Comparison of ENCODE assay signal across 13 cellular contexts in genomic region chr9:35859310-35859994, GRCh38. TPM values are rescaled to one million over a fixed set of nuclear protein-coding genes. Genes with fewer than 3 reads are reported as not detected.
DNase-seq lines count a peak whose midpoint lies in the region; ATAC-seq, FAIRE-seq and TF ChIP-seq lines count a peak whose summit lies in the region.
"Had no signal": no experiment of that assay in that cellular context is flagged by ENCODE, and none has a peak within 500 bp of the region (broad histone marks: within the 10 kb centered on the region; RNA-seq: fewer than 3 reads in every experiment).

No MANE protein-coding gene starts in this region.

- H3K27me3 ChIP-seq in H7 (ENCODE audit: control insufficient read depth, insufficient read depth, low read length) (peaks cover 2% of the 10 kb centered on the region; the same call in 1 of the 2 replicates), lung (ENCODE audit: control insufficient read depth, insufficient read depth) (no peaks in the 10 kb centered on the region)
- H3K27me3 ChIP-seq: right lobe of liver had no signal

- H3K4me3 ChIP-seq in AG10803 (ENCODE audit: low read length) (no peak overlapping the region), H7 (ENCODE audit: insufficient read depth, low read depth, low read length) (no peak overlapping the region), lung (no peak overlapping the region)
- H3K4me3 ChIP-seq: right lobe of liver, SK-N-MC, suprapubic skin had no signal

- TF ChIP-seq CTCF in AG10803 (conservative IDR thresholded peaks at IDR 0.05; ENCODE audit: low read length), result no peak
- TF ChIP-seq CTCF in lung (IDR thresholded peaks at IDR 0.05; ENCODE audit: control extremely low read depth, extremely low read depth), result no peak

- no peak for ATAC-seq in activated CD8-positive, alpha-beta memory T cell treated with anti-CD3 and anti-CD28 coated beads, Interleukin-2, amount 10 ng/mL, durations not matched to agents 7 days and 5 days
- no peak for ATAC-seq in lung (ENCODE audit: insufficient read depth, low FRiP score)
- ATAC-seq in HG02798 (IDR thresholded peaks at IDR 0.05; ENCODE audit: poor library complexity, unreplicated experiment), result no peak

- no peaks in the 10 kb centered on the region for H3K9me3 ChIP-seq in lung (ENCODE audit: control insufficient read depth in 2 of 2, insufficient read depth in 1 of 2, low read length in 1 of 2)
- H3K9me3 ChIP-seq: right lobe of liver, suprapubic skin had no signal

- H3K36me3 ChIP-seq in H7 (replicated peaks; ENCODE audit: control insufficient read depth, insufficient read depth, low read length), result no peaks in the 10 kb centered on the region
- no peaks in the 10 kb centered on the region for H3K36me3 ChIP-seq in lung (ENCODE audit: control insufficient read depth in 2 of 2, insufficient read depth in 2 of 2, low read length in 2 of 2)
- H3K36me3 ChIP-seq: right lobe of liver, suprapubic skin had no signal

- H3K27me3 Mint-ChIP-seq in activated CD8-positive, alpha-beta memory T cell treated with anti-CD3 and anti-CD28 coated beads, Interleukin-2, amount 10 ng/mL, durations not matched to agents 7 days and 5 days, result no peaks in the 10 kb centered on the region

- H3K4me1 Mint-ChIP-seq in activated CD8-positive, alpha-beta memory T cell treated with anti-CD3 and anti-CD28 coated beads, Interleukin-2, amount 10 ng/mL, durations not matched to agents 7 days and 5 days, result no peaks in the 10 kb centered on the region
- H3K4me1 Mint-ChIP-seq: activated naive CD8-positive, alpha-beta T cell treated with anti-CD3 and anti-CD28 coated beads, Interleukin-2, amount 10 ng/mL, durations not matched to agents 7 days and 5 days had no signal

- no peaks in the 10 kb centered on the region for H3K9me3 Mint-ChIP-seq in activated CD8-positive, alpha-beta memory T cell treated with anti-CD3 and anti-CD28 coated beads, Interleukin-2, amount 10 ng/mL, durations not matched to agents 7 days and 5 days (ENCODE audit: low read depth)
- H3K9me3 Mint-ChIP-seq: activated naive CD8-positive, alpha-beta T cell treated with anti-CD3 and anti-CD28 coated beads, Interleukin-2, amount 10 ng/mL, durations not matched to agents 7 days and 5 days had no signal

- H3K36me3 Mint-ChIP-seq in activated CD8-positive, alpha-beta memory T cell treated with anti-CD3 and anti-CD28 coated beads, Interleukin-2, amount 10 ng/mL, durations not matched to agents 7 days and 5 days, result no peaks in the 10 kb centered on the region
- H3K36me3 Mint-ChIP-seq: activated naive CD8-positive, alpha-beta T cell treated with anti-CD3 and anti-CD28 coated beads, Interleukin-2, amount 10 ng/mL, durations not matched to agents 7 days and 5 days had no signal

- H3K4me3 Mint-ChIP-seq in activated CD8-positive, alpha-beta memory T cell treated with anti-CD3 and anti-CD28 coated beads, Interleukin-2, amount 10 ng/mL, durations not matched to agents 7 days and 5 days, result no peak overlapping the region
- H3K4me3 Mint-ChIP-seq: activated naive CD8-positive, alpha-beta T cell treated with anti-CD3 and anti-CD28 coated beads, Interleukin-2, amount 10 ng/mL, durations not matched to agents 7 days and 5 days had no signal

- H3K27ac Mint-ChIP-seq in activated CD8-positive, alpha-beta memory T cell treated with anti-CD3 and anti-CD28 coated beads, Interleukin-2, amount 10 ng/mL, durations not matched to agents 7 days and 5 days, result no peak overlapping the region
- H3K27ac Mint-ChIP-seq: activated naive CD8-positive, alpha-beta T cell treated with anti-CD3 and anti-CD28 coated beads, Interleukin-2, amount 10 ng/mL, durations not matched to agents 7 days and 5 days had no signal

- DNase-seq in AG10803 (ENCODE audit: low read depth) (peak; percentile 20), H7 (peak; percentile 30), lung (ENCODE audit: low spot score) (peak; percentile 29), H54 (ENCODE audit: insufficient read length, low spot score) (no peak), urothelium cell line (ENCODE audit: low spot score) (no peak), NCI-H128 (lab: John Stamatoyannopoulos, UW; ENCODE audit: unreplicated experiment) (no peak)
- DNase-seq in activated CD8-positive, alpha-beta memory T cell treated with anti-CD3 and anti-CD28 coated beads, Interleukin-2, amount 10 ng/mL, durations not matched to agents 7 days and 5 days, result peak; percentile 40
- DNase-seq: activated naive CD8-positive, alpha-beta T cell treated with anti-CD3 and anti-CD28 coated beads, Interleukin-2, amount 10 ng/mL, durations not matched to agents 7 days and 5 days; hippocampal formation had no signal

- peaks cover 0 to 11% of the 10 kb centered on the region in 2 donors for H3K4me1 ChIP-seq in lung (ENCODE audit: control insufficient read depth in 2 of 2, insufficient read depth in 2 of 2, low read length in 2 of 2)
- H3K4me1 ChIP-seq: right lobe of liver had no signal

- no peak for TF ChIP-seq POLR2A in H54 (IDR thresholded peaks at IDR 0.05; ENCODE audit: low read depth, low read length)

- 55 to 66% methylated on average over 16 of the region's 16 CpGs for WGBS in lung, 2 donors

- CTCF ChIA-PET in activated CD8-positive, alpha-beta memory T cell treated with anti-CD3 and anti-CD28 coated beads, Interleukin-2, amount 10 ng/mL, durations not matched to agents 7 days and 5 days (lab: Charles Lee), result interaction anchor here (0.9 to 1.3 kb wide), 2 partner anchors 69 to 307 kb away, joined by 3 read pairs; no protein-coding TSS in a partner anchor

- FAIRE-seq in H54 (lab: Jason Lieb, UNC) (no peak), urothelium cell line (lab: Jason Lieb, UNC) (no peak)

- H3K27ac ChIP-seq in lung (ENCODE audit: low read depth in 1 of 2, low read length in 1 of 2), result no peak overlapping the region
- H3K27ac ChIP-seq: right lobe of liver, SK-N-MC, suprapubic skin had no signal

RNA-seq across cellular contexts. Expression of gene OR13J1, which starts 10.7 kb away (rescaled TPM):
- total RNA-seq in H7 (2014; rRNA removed; shearing (Covaris generic)), result not detected in 2 replicates
- total RNA-seq in activated CD8-positive, alpha-beta memory T cell treated with anti-CD3 and anti-CD28 coated beads, Interleukin-2, amount 10 ng/mL, durations not matched to agents 7 days and 5 days, result not detected
- total RNA-seq in lung, result not detected
- polyA plus RNA-seq in lung, result not detected
- total RNA-seq: activated naive CD8-positive, alpha-beta T cell treated with anti-CD3 and anti-CD28 coated beads, Interleukin-2, amount 10 ng/mL, durations not matched to agents 7 days and 5 days; right lobe of liver; suprapubic skin had no signal

RNA-seq across cellular contexts. Expression of gene TMEM8B, which starts 30.4 kb away (rescaled TPM):
- total RNA-seq in H7 (2014; rRNA removed; shearing (Covaris generic)), result 2.0 and 3.1 TPM in 2 replicates
- total RNA-seq in activated CD8-positive, alpha-beta memory T cell treated with anti-CD3 and anti-CD28 coated beads, Interleukin-2, amount 10 ng/mL, durations not matched to agents 7 days and 5 days, result 1 to 10 TPM; 1.2 to 3.5 TPM
- 10 to 100 TPM; 11.6 to 13.1 TPM for total RNA-seq in lung
- 1 to 10 TPM; 6.3 to 6.6 TPM for polyA plus RNA-seq in lung

RNA-seq across cellular contexts. Expression of gene FAM221B, which starts 30.9 kb away (rescaled TPM):
- total RNA-seq in H7 (2014; rRNA removed; shearing (Covaris generic)), result not detected in 2 replicates
- total RNA-seq in activated CD8-positive, alpha-beta memory T cell treated with anti-CD3 and anti-CD28 coated beads, Interleukin-2, amount 10 ng/mL, durations not matched to agents 7 days and 5 days, result not detected
- total RNA-seq in lung, result under 1 TPM; 0.14 to 0.25 TPM
- under 1 TPM; 0.10 to 0.13 TPM for polyA plus RNA-seq in lung
- total RNA-seq: activated naive CD8-positive, alpha-beta T cell treated with anti-CD3 and anti-CD28 coated beads, Interleukin-2, amount 10 ng/mL, durations not matched to agents 7 days and 5 days; right lobe of liver; suprapubic skin had no signal

RNA-seq across cellular contexts. Expression of gene HINT2, which starts 44.6 kb away (rescaled TPM):
- 46.9 and 53.8 TPM in 2 replicates for total RNA-seq in H7 (2014; rRNA removed; shearing (Covaris generic))
- 10 to 100 TPM; 68.9 to 73.5 TPM for total RNA-seq in activated CD8-positive, alpha-beta memory T cell treated with anti-CD3 and anti-CD28 coated beads, Interleukin-2, amount 10 ng/mL, durations not matched to agents 7 days and 5 days
- 10 to 100 TPM; 19.9 to 64.9 TPM for total RNA-seq in lung
- 100 to 1,000 TPM in 1 of 2 donors, 10 to 100 TPM in 1; 52.6 to 112 TPM for polyA plus RNA-seq in lung

RNA-seq across cellular contexts. Expression of gene HRCT1, which starts 46.5 kb away (rescaled TPM):
- total RNA-seq in H7 (2014; rRNA removed; shearing (Covaris generic)), result 0.21 TPM in 1 of 2 replicates, not detected in the other
- total RNA-seq in activated CD8-positive, alpha-beta memory T cell treated with anti-CD3 and anti-CD28 coated beads, Interleukin-2, amount 10 ng/mL, durations not matched to agents 7 days and 5 days, result not detected
- 10 to 100 TPM in 1 of 2 donors, not detected in 1; 14.1 TPM for total RNA-seq in lung
- polyA plus RNA-seq in lung, result 1 to 10 TPM; 1.7 to 6.3 TPM
- total RNA-seq: activated naive CD8-positive, alpha-beta T cell treated with anti-CD3 and anti-CD28 coated beads, Interleukin-2, amount 10 ng/mL, durations not matched to agents 7 days and 5 days had no signal

Comparison
In these comparisons a context has a peak if more than half of its experiments do, and no peak if none do; other contexts are left out.
1. DNase-seq: peak in AG10803 (single experiment), H7 (single experiment), activated CD8-positive, alpha-beta memory T cell treated with anti-CD3 and anti-CD28 coated beads, Interleukin-2, amount 10 ng/mL, durations not matched to agents 7 days and 5 days (single experiment) and lung (single experiment); none in H54 (single experiment), urothelium cell line (single experiment) and NCI-H128 (single experiment).